Comparison of ENCODE assay signal across 9 cellular contexts in genomic region chr18:31658670-31659573, GRCh38. TPM values are rescaled to one million over a fixed set of nuclear protein-coding genes. Genes with fewer than 3 reads are reported as not detected.
A peak's percentile ranks its signal among the peaks of the same experiment; 100 is the strongest.
DNase-seq lines count a peak whose midpoint lies in the region; ATAC-seq and TF ChIP-seq lines count a peak whose summit lies in the region.
"Had no signal": no experiment of that assay in that cellular context is flagged by ENCODE, and none has a peak within 500 bp of the region (broad histone marks: within the 10 kb centered on the region; RNA-seq: fewer than 3 reads in every experiment).

No MANE protein-coding gene starts in this region.

- H3K4me3 ChIP-seq in left lung (no peak overlapping the region), SJCRH30 (no peak overlapping the region)

- intact Hi-C loops in left lung (cut with DNase I): no loop called here

- H3K9me3 ChIP-seq in left lung (no peaks in the 10 kb centered on the region), SJCRH30 (replicated peaks) (no peaks in the 10 kb centered on the region)

- no peak overlapping the region for H3K27ac ChIP-seq in left lung
- no peak overlapping the region for H3K27ac ChIP-seq in SJCRH30

- no peaks in the 10 kb centered on the region for H3K36me3 ChIP-seq in left lung
- no peaks in the 10 kb centered on the region for H3K36me3 ChIP-seq in SJCRH30

- ATAC-seq in HG02642 (IDR thresholded peaks at IDR 0.05; ENCODE audit: poor library complexity, unreplicated experiment): peak; percentile 69
- ATAC-seq in left lung: peak; percentile 54
- ATAC-seq: Panc1 had no signal

- peaks cover 0 to 3% of the 10 kb centered on the region in 2 donors for H3K4me1 ChIP-seq in left lung
- no peaks in the 10 kb centered on the region for H3K4me1 ChIP-seq in SJCRH30

- DNase-seq in NCI-H2107 treated with DMSO at 0.1 percent for 48 hours (lab: John Stamatoyannopoulos, UW; ENCODE audit: unreplicated experiment) (peak; percentile 54), NCI-H2107 (lab: John Stamatoyannopoulos, UW) (no peak), NCI-H510A treated with DMSO at 0.1 percent for 48 hours (lab: John Stamatoyannopoulos, UW) (peak; percentile 93), left lung (no peak), AML-193 (lab: John Stamatoyannopoulos, UW) (no peak), SJCRH30 (no peak), DMS114 treated with DMSO at 0.1 percent for 48 hours (lab: John Stamatoyannopoulos, UW; ENCODE audit: unreplicated experiment) (no peak)

- TF ChIP-seq CTCF in left lung (IDR thresholded peaks at IDR 0.05): no peak

- H3K27me3 ChIP-seq in left lung: no peaks in the 10 kb centered on the region
- H3K27me3 ChIP-seq in SJCRH30: no peaks in the 10 kb centered on the region

RNA-seq across cellular contexts. Expression of gene B4GALT6, which starts 25.5 kb away (rescaled TPM):
- 1 to 10 TPM; 4.6 to 5.7 TPM for total RNA-seq in left lung
- total RNA-seq in SJCRH30 (2014; rRNA removed; shearing (Covaris generic)): 1.2 and 1.6 TPM in 2 replicates

Comparison
In these comparisons a context has a peak if more than half of its experiments do, and no peak if none do; other contexts are left out.
1. DNase-seq: peak in NCI-H2107 treated with DMSO at 0.1 percent for 48 hours (single experiment) and NCI-H510A treated with DMSO at 0.1 percent for 48 hours (single experiment); none in NCI-H2107 (single experiment), left lung (0 of 2), AML-193 (0 of 2), SJCRH30 (0 of 2) and DMS114 treated with DMSO at 0.1 percent for 48 hours (single experiment).